In genomic region chr11:123519797-123520193, GRCh38 we compare ENCODE assay signal across 20 cellular contexts.
DNase-seq lines count a peak whose midpoint lies in the region; ATAC-seq, FAIRE-seq and TF ChIP-seq lines count a peak whose summit lies in the region.
"Had no signal": no experiment of that assay in that cellular context is flagged by ENCODE, and none has a peak within 500 bp of the region (broad histone marks: within the 10 kb centered on the region; RNA-seq: fewer than 3 reads in every experiment).

No MANE protein-coding gene starts in this region.

- in situ Hi-C loops in ACHN (cut with HindIII; ENCODE audit: low pct_ligation_motif_present, low pct_unique_long_range_greater_than_20kb, low sequenced_read_pairs) = no loop called here

- DNase-seq in astrocyte (ENCODE audit: low read depth) = no peak
- no peak for DNase-seq in heart right ventricle
- peak; percentile 44 for DNase-seq in osteoblast (ENCODE audit: insufficient read length, low spot score, missing footprints)
- no peak for DNase-seq in ACHN
- DNase-seq in GM10266 (ENCODE audit: extremely low spot score) = no peak
- DNase-seq in HCEC 1CT = no peak
- DNase-seq: activated CD4-positive, CD25-positive, alpha-beta regulatory T cell treated with anti-CD3 and anti-CD28 coated beads, Interleukin-2, amount 50 U/mL, for 72 hours; activated T-cell treated with anti-CD3 and anti-CD28 coated beads for 4 hours; Calu3; NCI-H1105; NCI-H2029 treated with DMSO at 0.1 percent for 48 hours; NCI-H226; stimulated activated CD4-positive, alpha-beta T cell treated with anti-CD3 and anti-CD28 coated beads, Interleukin-4, amount 100 ng/mL, for 4 hours had no signal

- H3K36me3 Mint-ChIP-seq in astrocyte (ENCODE audit: low read depth, unreplicated experiment) = no peaks in the 10 kb centered on the region
- H3K36me3 Mint-ChIP-seq: stimulated activated memory B cell treated with anti-CD40 and anti-IgM and Interleukin-4, amounts not matched to agents 10 μg/mL and 1 μg/mL and 100 μg/mL, for 72 hours had no signal

- H3K4me3 Mint-ChIP-seq in astrocyte (ENCODE audit: unreplicated experiment) = no peak overlapping the region
- H3K4me3 Mint-ChIP-seq: stimulated activated memory B cell treated with anti-CD40 and anti-IgM and Interleukin-4, amounts not matched to agents 10 μg/mL and 1 μg/mL and 100 μg/mL, for 72 hours had no signal

- peak in 6 of 8 donors; percentile 13 to 61 (median 49) for ATAC-seq in heart right ventricle
- ATAC-seq: activated naive CD4-positive, alpha-beta T cell treated with anti-CD3 and anti-CD28 coated beads, Interleukin-2, amount 50 U/mL, for 72 hours had no signal

- peaks cover 2% of the 10 kb centered on the region for H3K27me3 Mint-ChIP-seq in astrocyte (ENCODE audit: low read depth, unreplicated experiment)

- H3K27ac ChIP-seq in HUES64 (ENCODE audit: low read depth, low read length) (peak overlapping the region; percentile 8), astrocyte (ENCODE audit: low read depth, low read length) (no peak overlapping the region), heart right ventricle (peak overlapping the region; percentile 24 to 75 (median 66)), osteoblast (ENCODE audit: low read depth, low read length) (peak overlapping the region; percentile 43)

- 75% methylated on average over 7 of the region's 7 CpGs for WGBS in HUES64
- 43 to 49% methylated on average over 7 of the region's 7 CpGs for WGBS in heart right ventricle, 2 donors

- peaks cover 11% of the 10 kb centered on the region for H3K4me1 Mint-ChIP-seq in astrocyte (ENCODE audit: low read depth, unreplicated experiment)

- H3K36me3 ChIP-seq in HUES64 (ENCODE audit: insufficient read depth, low read length) (no peaks in the 10 kb centered on the region), astrocyte (ENCODE audit: insufficient read depth, low read length) (no peaks in the 10 kb centered on the region), heart right ventricle (no peaks in the 10 kb centered on the region), osteoblast (ENCODE audit: insufficient read depth, low read length) (no peaks in the 10 kb centered on the region)

- H3K4me2 ChIP-seq in astrocyte (ENCODE audit: low read length) (peak overlapping the region; percentile 51), osteoblast (ENCODE audit: insufficient read depth, low read length) (peak overlapping the region; percentile 41)

- intact Hi-C loops in heart right ventricle (cut with DNase I) = loop anchor here in 5 of 10 donors (5.0 to 10.0 kb wide), 4 partner anchors 33 to 185 kb away; no protein-coding TSS in a partner anchor

- no peaks in the 10 kb centered on the region for H3K9me3 Mint-ChIP-seq in astrocyte (ENCODE audit: unreplicated experiment)
- H3K9me3 Mint-ChIP-seq: activated naive CD4-positive, alpha-beta T cell treated with anti-CD3 and anti-CD28 coated beads, Interleukin-2, amount 50 U/mL, for 72 hours; stimulated activated memory B cell treated with anti-CD40 and anti-IgM and Interleukin-4, amounts not matched to agents 10 μg/mL and 1 μg/mL and 100 μg/mL, for 72 hours had no signal

- no peak overlapping the region for H3K9ac ChIP-seq in HUES64 (ENCODE audit: low read depth, low read length)
- no peak overlapping the region for H3K9ac ChIP-seq in astrocyte (ENCODE audit: low read length)

- no peak overlapping the region for H2AFZ ChIP-seq in astrocyte (ENCODE audit: low read depth, low read length)
- H2AFZ ChIP-seq in osteoblast (ENCODE audit: low read length) = peak overlapping the region; percentile 7

- H3K4me3 ChIP-seq in HUES64 (ENCODE audit: low read length) (no peak overlapping the region), astrocyte (ENCODE audit: insufficient read depth, low read depth, low read length) (no peak overlapping the region), heart right ventricle (no peak overlapping the region), osteoblast (ENCODE audit: insufficient read depth, low read length) (no peak overlapping the region)
- H3K4me3 ChIP-seq: lung had no signal

- H3K79me2 ChIP-seq in astrocyte (ENCODE audit: insufficient read depth, low read length) (no peaks in the 10 kb centered on the region), osteoblast (ENCODE audit: insufficient read depth, low read length) (peaks cover 72% of the 10 kb centered on the region)

- no peaks in the 10 kb centered on the region for H4K20me1 ChIP-seq in astrocyte (ENCODE audit: insufficient read depth, low read length)
- H4K20me1 ChIP-seq in osteoblast (ENCODE audit: insufficient read depth, low read length) = peaks cover 13% of the 10 kb centered on the region

- no peak for FAIRE-seq in astrocyte (lab: Jason Lieb, UNC)
- FAIRE-seq: keratinocyte, RCC 7860, TTC549 had no signal

- H3K4me1 ChIP-seq in HUES64 (ENCODE audit: insufficient read depth, low read length) = peaks cover 33% of the 10 kb centered on the region
- H3K4me1 ChIP-seq in astrocyte (ENCODE audit: insufficient read depth, low read length) = peaks cover 17% of the 10 kb centered on the region
- peaks cover 4 to 42% (median 20%) of the 10 kb centered on the region in 9 donors for H3K4me1 ChIP-seq in heart right ventricle
- H3K4me1 ChIP-seq in osteoblast (ENCODE audit: insufficient read depth, low read length) = peaks cover 22% of the 10 kb centered on the region

- no peaks in the 10 kb centered on the region for H3K9me3 ChIP-seq in HUES64 (ENCODE audit: insufficient read depth, low read depth, low read length)
- H3K9me3 ChIP-seq in astrocyte (ENCODE audit: insufficient read depth, low read depth, low read length) = no peaks in the 10 kb centered on the region
- H3K9me3 ChIP-seq in heart right ventricle = peaks cover 0 to 10% (median 0%) of the 10 kb centered on the region in 11 donors
- no peaks in the 10 kb centered on the region for H3K9me3 ChIP-seq in osteoblast (ENCODE audit: low read depth, low read length)

- H3K27me3 ChIP-seq in HUES64 (ENCODE audit: insufficient read depth, low read length) (no peaks in the 10 kb centered on the region), astrocyte (ENCODE audit: insufficient read depth, low read length) (no peaks in the 10 kb centered on the region), heart right ventricle (no peaks in the 10 kb centered on the region), osteoblast (ENCODE audit: insufficient read depth, low read length) (no peaks in the 10 kb centered on the region)

- no peak for TF ChIP-seq CTCF in astrocyte (IDR thresholded peaks at IDR 0.05; ENCODE audit: insufficient read depth, low read depth, low read length)
- no peak for TF ChIP-seq CTCF in heart right ventricle (IDR thresholded peaks at IDR 0.05)
- TF ChIP-seq CTCF in osteoblast (IDR thresholded peaks at IDR 0.05; ENCODE audit: extremely low read depth, low read depth, low read length) = no peak
- no peak for TF ChIP-seq CTCF in GM10266 (IDR thresholded peaks at IDR 0.05; ENCODE audit: control insufficient read depth, insufficient read depth, low read depth, missing control alignments)

- no peak overlapping the region for H3K27ac Mint-ChIP-seq in astrocyte (ENCODE audit: unreplicated experiment)
- H3K27ac Mint-ChIP-seq: stimulated activated memory B cell treated with anti-CD40 and anti-IgM and Interleukin-4, amounts not matched to agents 10 μg/mL and 1 μg/mL and 100 μg/mL, for 72 hours had no signal
